Comparison of ENCODE assay signal across 9 cellular contexts in genomic region chr19:48111280-48111679, GRCh38. TPM values are rescaled to one million over a fixed set of nuclear protein-coding genes. Genes with fewer than 3 reads are reported as not detected.
DNase-seq lines count a peak whose midpoint lies in the region; ATAC-seq, FAIRE-seq and TF ChIP-seq lines count a peak whose summit lies in the region.
"Had no signal": no experiment of that assay in that cellular context is flagged by ENCODE, and none has a peak within 500 bp of the region (broad histone marks: within the 10 kb centered on the region; RNA-seq: fewer than 3 reads in every experiment).

No MANE protein-coding gene starts in this region.

- no peak for TF ChIP-seq CTCF in breast epithelium (IDR thresholded peaks at IDR 0.05)
- no peak for TF ChIP-seq CTCF in MCF 10A (IDR thresholded peaks at IDR 0.05; ENCODE audit: unreplicated experiment)
- no peak for TF ChIP-seq CTCF in kidney (IDR thresholded peaks at IDR 0.05; ENCODE audit: borderline replicate concordance, extremely low read depth, insufficient read depth)
- no peak for TF ChIP-seq CTCF in tibial nerve (IDR thresholded peaks at IDR 0.05)

- H3K36me3 ChIP-seq in breast epithelium (no peaks in the 10 kb centered on the region), kidney (ENCODE audit: control insufficient read depth in 1 of 2, insufficient read depth in 2 of 2, low read length in 2 of 2) (no peaks in the 10 kb centered on the region), tibial nerve (peaks cover 0 to 16% (median 0%) of the 10 kb centered on the region in 3 donors)

- FAIRE-seq in kidney (lab: Jason Lieb, UNC): no peak

- no peak overlapping the region for H3K4me3 ChIP-seq in breast epithelium
- H3K4me3 ChIP-seq in kidney (ENCODE audit: low read length in 2 of 2): peak overlapping the region in 1 of 2 donors; percentile 71
- peak overlapping the region in 1 of 4 donors; percentile 59 for H3K4me3 ChIP-seq in tibial nerve

- DNase-seq in breast epithelium (ENCODE audit: low spot score in 2 of 2) (no peak), MCF 10A (ENCODE audit: unreplicated experiment) (no peak), kidney (no peak), tibial nerve (ENCODE audit: low spot score in 2 of 2) (no peak), NCI-H2196 (lab: John Stamatoyannopoulos, UW; ENCODE audit: unreplicated experiment) (no peak), retina (no peak)
- no peak for DNase-seq in activated CD4-positive, alpha-beta memory T cell treated with anti-CD3 and anti-CD28 coated beads, Interleukin-2, amount 10 ng/mL, durations not matched to agents 7 days and 5 days
- DNase-seq: SIG-M5 had no signal

- POLR2A ChIA-PET in MCF 10A (lab: Yijun Ruan, JAX): interaction anchor here (0.6 to 2.2 kb wide), 8 partner anchors 9 to 663 kb away, joined by 3 to 6 read pairs (median 4); no protein-coding TSS in a partner anchor
- POLR2A ChIA-PET in activated CD4-positive, alpha-beta memory T cell treated with anti-CD3 and anti-CD28 coated beads, Interleukin-2, amount 10 ng/mL, durations not matched to agents 7 days and 5 days (lab: Charles Lee): interaction anchor here (0.6 to 1.8 kb wide), 10 partner anchors 8 to 252 kb away, joined by 3 to 7 read pairs (median 4); partner anchors contain the start of genes EMP3, LIG1, SYNGR4 and TMEM143

- H3K9me3 ChIP-seq in breast epithelium (no peaks in the 10 kb centered on the region), kidney (ENCODE audit: control insufficient read depth in 1 of 2, low read length in 2 of 2) (no peaks in the 10 kb centered on the region), tibial nerve (no peaks in the 10 kb centered on the region)

- 56 to 63% methylated on average over 7 of the region's 7 CpGs for WGBS in tibial nerve, 2 donors

- H3K27me3 Mint-ChIP-seq in MCF 10A (ENCODE audit: insufficient read depth, unreplicated experiment): peaks cover 6% of the 10 kb centered on the region
- no peaks in the 10 kb centered on the region for H3K27me3 Mint-ChIP-seq in activated CD4-positive, alpha-beta memory T cell treated with anti-CD3 and anti-CD28 coated beads, Interleukin-2, amount 10 ng/mL, durations not matched to agents 7 days and 5 days

- H3K4me1 Mint-ChIP-seq in MCF 10A (ENCODE audit: insufficient read depth, unreplicated experiment): no peaks in the 10 kb centered on the region
- H3K4me1 Mint-ChIP-seq in activated CD4-positive, alpha-beta memory T cell treated with anti-CD3 and anti-CD28 coated beads, Interleukin-2, amount 10 ng/mL, durations not matched to agents 7 days and 5 days: peaks cover 25% of the 10 kb centered on the region

- peaks cover 22% of the 10 kb centered on the region for H3K36me3 Mint-ChIP-seq in MCF 10A (ENCODE audit: insufficient read depth, unreplicated experiment)
- H3K36me3 Mint-ChIP-seq in activated CD4-positive, alpha-beta memory T cell treated with anti-CD3 and anti-CD28 coated beads, Interleukin-2, amount 10 ng/mL, durations not matched to agents 7 days and 5 days (ENCODE audit: low read depth): peaks cover 5% of the 10 kb centered on the region

- H3K27me3 ChIP-seq in breast epithelium: no peaks in the 10 kb centered on the region
- H3K27me3 ChIP-seq in tibial nerve: no peaks in the 10 kb centered on the region

- no peaks in the 10 kb centered on the region for H3K9me3 Mint-ChIP-seq in MCF 10A (ENCODE audit: unreplicated experiment)
- H3K9me3 Mint-ChIP-seq in activated CD4-positive, alpha-beta memory T cell treated with anti-CD3 and anti-CD28 coated beads, Interleukin-2, amount 10 ng/mL, durations not matched to agents 7 days and 5 days: no peaks in the 10 kb centered on the region

- BruUV-seq in MCF 10A (replicated peaks; lab: Mats Ljungman, UMichigan): no TSS peak

- no peak overlapping the region for H3K27ac Mint-ChIP-seq in MCF 10A (ENCODE audit: low read depth, unreplicated experiment)
- peak overlapping the region; percentile 74 for H3K27ac Mint-ChIP-seq in activated CD4-positive, alpha-beta memory T cell treated with anti-CD3 and anti-CD28 coated beads, Interleukin-2, amount 10 ng/mL, durations not matched to agents 7 days and 5 days

- CTCF ChIA-PET in MCF 10A (lab: Yijun Ruan, JAX): interaction anchor here (0.6 to 6.9 kb wide), 4 partner anchors 13 to 154 kb away, joined by 3 to 66 read pairs (median 4); no protein-coding TSS in a partner anchor
- CTCF ChIA-PET in activated CD4-positive, alpha-beta memory T cell treated with anti-CD3 and anti-CD28 coated beads, Interleukin-2, amount 10 ng/mL, durations not matched to agents 7 days and 5 days (lab: Charles Lee): interaction anchor here (0.7 to 6.1 kb wide), 8 partner anchors 10 to 434 kb away, joined by 3 to 59 read pairs (median 3); no protein-coding TSS in a partner anchor

- intact Hi-C loops in breast epithelium (cut with DNase I; ENCODE audit: low total_unique reads): no loop called here
- intact Hi-C loops in MCF 10A (cut with micrococcal nuclease): no loop called here
- intact Hi-C loops in kidney (cut with DNase I): no loop called here

- H3K27ac ChIP-seq in breast epithelium (peak overlapping the region; percentile 89 to 92), kidney (ENCODE audit: low read depth in 2 of 2, low read length in 2 of 2) (peak overlapping the region; percentile 96 to 98), tibial nerve (peak overlapping the region; percentile 82 to 96 (median 87))

- no peak overlapping the region for H3K9ac ChIP-seq in kidney (ENCODE audit: low read length in 2 of 2)

- TF ChIP-seq EP300 in tibial nerve (IDR thresholded peaks at IDR 0.05): no peak

- ATAC-seq in GM21619 (IDR thresholded peaks at IDR 0.05; ENCODE audit: unreplicated experiment): no peak

- peaks cover 0 to 5% of the 10 kb centered on the region in 2 donors for H3K4me1 ChIP-seq in breast epithelium
- H3K4me1 ChIP-seq in kidney (ENCODE audit: control insufficient read depth in 1 of 2, insufficient read depth in 1 of 2, low read depth in 1 of 2, low read length in 2 of 2): peaks cover 0 to 5% of the 10 kb centered on the region in 2 donors
- peaks cover 0 to 30% (median 9%) of the 10 kb centered on the region in 4 donors for H3K4me1 ChIP-seq in tibial nerve

- TF ChIP-seq POLR2A in breast epithelium (IDR thresholded peaks at IDR 0.05): no peak
- no peak for TF ChIP-seq POLR2A in tibial nerve (IDR thresholded peaks at IDR 0.05)

- H3K4me3 Mint-ChIP-seq in MCF 10A (ENCODE audit: unreplicated experiment): no peak overlapping the region
- H3K4me3 Mint-ChIP-seq in activated CD4-positive, alpha-beta memory T cell treated with anti-CD3 and anti-CD28 coated beads, Interleukin-2, amount 10 ng/mL, durations not matched to agents 7 days and 5 days: no peak overlapping the region

RNA-seq across cellular contexts. Expression of gene PLA2G4C, which starts 0.7 kb away (rescaled TPM):
- total RNA-seq in breast epithelium: 10 to 100 TPM in 1 of 3 donors, 1 to 10 TPM in 2; 2.6 to 10.5 (median 5.1) TPM
- 1.1 and 1.4 TPM in 2 replicates for total RNA-seq in MCF 10A (2022)
- total RNA-seq in activated CD4-positive, alpha-beta memory T cell treated with anti-CD3 and anti-CD28 coated beads, Interleukin-2, amount 10 ng/mL, durations not matched to agents 7 days and 5 days: 10 to 100 TPM; 10.8 to 11.5 TPM
- total RNA-seq in kidney: 16.5 TPM
- 11.0 TPM for polyA plus RNA-seq in kidney (ENCODE audit: insufficient read depth, low read depth, low replicate concordance)
- 10 to 100 TPM in 3 of 4 donors, 1 to 10 TPM in 1; 4.6 to 21.0 (median 12.4) TPM for total RNA-seq in tibial nerve

RNA-seq across cellular contexts. Expression of gene LIG1, which starts 58.9 kb away (rescaled TPM):
- total RNA-seq in breast epithelium (10 to 100 TPM in 2 of 3 donors, 1 to 10 TPM in 1; 6.1 to 31.8 (median 14.1) TPM), MCF 10A (2022) (12.2 and 14.6 TPM in 2 replicates), kidney (25.9 TPM), tibial nerve (10 to 100 TPM in 1 of 4 donors, 1 to 10 TPM in 3; 6.1 to 21.9 (median 6.7) TPM)
- total RNA-seq in activated CD4-positive, alpha-beta memory T cell treated with anti-CD3 and anti-CD28 coated beads, Interleukin-2, amount 10 ng/mL, durations not matched to agents 7 days and 5 days: 100 to 1,000 TPM; 137 to 146 TPM
- 14.0 TPM for polyA plus RNA-seq in kidney (ENCODE audit: insufficient read depth, low read depth, low replicate concordance)

RNA-seq across cellular contexts. Expression of gene ZSWIM9, which starts 59.2 kb away (rescaled TPM):
- total RNA-seq in breast epithelium (1 to 10 TPM; 2.9 to 3.9 (median 2.9) TPM), MCF 10A (2022) (4.8 and 5.5 TPM in 2 replicates), kidney (7.8 TPM), tibial nerve (1 to 10 TPM; 5.9 to 8.4 (median 6.8) TPM)
- 1 to 10 TPM; 7.0 to 7.8 TPM for total RNA-seq in activated CD4-positive, alpha-beta memory T cell treated with anti-CD3 and anti-CD28 coated beads, Interleukin-2, amount 10 ng/mL, durations not matched to agents 7 days and 5 days
- 5.5 TPM for polyA plus RNA-seq in kidney (ENCODE audit: insufficient read depth, low read depth, low replicate concordance)
